In genomic region chr19:36139473-36140288, GRCh38 we compare ENCODE assay signal across 1 cellular context.
A peak's percentile ranks its signal among the peaks of the same experiment; 100 is the strongest.
TF ChIP-seq lines count a peak whose summit lies in the region.

Gene CAPNS1 (plus strand): TSS chr19:36140066. CDS start chr19:36141012, 946 bp downstream.

TF ChIP-seq in GM12878, 131 proteins besides CTCF, POLR2A, EP300 and RAD21 (continued from another document and continues in another):
- TF ChIP-seq HSF1 (IDR thresholded peaks at IDR 0.05; ENCODE audit: low read depth, low read length) = no peak
- TF ChIP-seq NR2F1 (conservative IDR thresholded peaks at IDR 0.05) = peak; percentile 58; the same call in 1 of the 2 replicates
- no peak for TF ChIP-seq ZNF592 (IDR thresholded peaks at IDR 0.05)
- TF ChIP-seq FOXM1 (IDR thresholded peaks at IDR 0.05; ENCODE audit: low read depth, low read length) = no peak
- no peak for TF ChIP-seq BRCA1 (IDR thresholded peaks at IDR 0.05; ENCODE audit: low read depth, low read length)
- no peak for TF ChIP-seq ETV6 (conservative IDR thresholded peaks at IDR 0.05 in 1 of 2, IDR thresholded peaks at IDR 0.05 in 1 of 2; ENCODE audit: borderline replicate concordance in 1 of 2, low read depth in 1 of 2)
- no peak; the same call in none of the 2 replicates for TF ChIP-seq NBN (IDR thresholded peaks at IDR 0.05)
- peak; percentile 73 for TF ChIP-seq CREM (IDR thresholded peaks at IDR 0.05; ENCODE audit: low read depth)
- no peak for TF ChIP-seq WRNIP1 (IDR thresholded peaks at IDR 0.05; ENCODE audit: borderline replicate concordance, low read depth, low read length)
- TF ChIP-seq NRF1 (conservative IDR thresholded peaks at IDR 0.05; ENCODE audit: low read depth, low read length) = peak; percentile 77
- no peak; the same call in 1 of the 2 replicates for TF ChIP-seq ZBTB40 (IDR thresholded peaks at IDR 0.05; ENCODE audit: borderline replicate concordance)
- no peak for TF ChIP-seq PAX8 (IDR thresholded peaks at IDR 0.05)
- TF ChIP-seq ATF7 (IDR thresholded peaks at IDR 0.05; ENCODE audit: low read depth) = 0 out of 2 replicates have a peak, but pooled peaks have one; percentile 21
- no peak for TF ChIP-seq SPI1 (IDR thresholded peaks at IDR 0.05; ENCODE audit: borderline replicate concordance, insufficient read depth, low read depth, low read length)
- no peak for TF ChIP-seq HDGF (IDR thresholded peaks at IDR 0.05)
- peak; percentile 99 for TF ChIP-seq RELB (IDR thresholded peaks at IDR 0.05; ENCODE audit: low read depth)
- TF ChIP-seq MEF2A (IDR thresholded peaks at IDR 0.05; ENCODE audit: insufficient read depth, low read depth, low read length) = no peak
- TF ChIP-seq ZNF274 (IDR thresholded peaks at IDR 0.05; ENCODE audit: insufficient read depth, insufficient read length) = no peak
- peak in 1 of 2 experiments; percentile 52; a peak in 3 of 4 replicates for TF ChIP-seq IKZF2 (IDR thresholded peaks at IDR 0.05)
- TF ChIP-seq ZNF24 (IDR thresholded peaks at IDR 0.05) = peak; percentile 6; the same call in 1 of the 2 replicates
- TF ChIP-seq RAD51 (IDR thresholded peaks at IDR 0.05) = no peak
- no peak for TF ChIP-seq ATF2 (IDR thresholded peaks at IDR 0.05; ENCODE audit: low read length)
- no peak for TF ChIP-seq PRDM15 (CRISPR knock-in tag; IDR thresholded peaks at IDR 0.05)
- TF ChIP-seq USF1 (IDR thresholded peaks at IDR 0.05; ENCODE audit: borderline replicate concordance, extremely low read length, insufficient read depth, low read depth, low read length) = no peak
- no peak for TF ChIP-seq NFXL1 (IDR thresholded peaks at IDR 0.05; ENCODE audit: borderline replicate concordance)
- no peak for TF ChIP-seq ZBTB11 (CRISPR knock-in tag; IDR thresholded peaks at IDR 0.05)
- TF ChIP-seq MLLT1 (IDR thresholded peaks at IDR 0.05) = no peak
- 0 out of 2 replicates have a peak, but pooled peaks have one; percentile 15 for TF ChIP-seq RFX5 (IDR thresholded peaks at IDR 0.05; ENCODE audit: low read depth, low read length)
- peak; percentile 66 for TF ChIP-seq SMAD5 (IDR thresholded peaks at IDR 0.05; ENCODE audit: low read depth)
- peak; percentile 85 for TF ChIP-seq TAF1 (IDR thresholded peaks at IDR 0.05; ENCODE audit: borderline replicate concordance, low read depth, low read length)
- no peak for TF ChIP-seq CHD1 (IDR thresholded peaks at IDR 0.05; ENCODE audit: low read depth, low read length)
- peak; percentile 78 for TF ChIP-seq MXI1 (IDR thresholded peaks at IDR 0.05; ENCODE audit: low read depth, low read length)
